ENCODE assay signal across 23 cellular contexts in genomic region chr2:217330647-217331046, GRCh38.
DNase-seq lines count a peak whose midpoint lies in the region; ATAC-seq and TF ChIP-seq lines count a peak whose summit lies in the region.
"Had no signal": no experiment of that assay in that cellular context is flagged by ENCODE, and none has a peak within 500 bp of the region (broad histone marks: within the 10 kb centered on the region; RNA-seq: fewer than 3 reads in every experiment).

No MANE protein-coding gene starts in this region.

- H3K9ac ChIP-seq in parathyroid adenoma = no peak overlapping the region
- H3K9ac ChIP-seq: KMS-11 had no signal

- peak overlapping the region; percentile 93 to 94 for H3K27ac ChIP-seq in breast epithelium
- peak overlapping the region; percentile 80 to 82 (median 82) for H3K27ac ChIP-seq in esophagus muscularis mucosa (replicated peaks in 1 of 4)
- peak overlapping the region; percentile 53 for H3K27ac ChIP-seq in parathyroid adenoma
- H3K27ac ChIP-seq in foreskin keratinocyte = no peak overlapping the region
- H3K27ac ChIP-seq: KMS-11, neutrophil, prostate gland had no signal

- H3K36me3 Mint-ChIP-seq in MCF 10A (ENCODE audit: insufficient read depth, unreplicated experiment) = no peaks in the 10 kb centered on the region
- H3K36me3 Mint-ChIP-seq: stimulated activated effector memory CD8-positive, alpha-beta T cell treated with anti-CD3 and anti-CD28 coated beads, Interleukin-12 subunit alpha, Interleukin-12 subunit beta, amount 100 ng/mL, for 72 hours had no signal

- ATAC-seq in GM19397 (IDR thresholded peaks at IDR 0.05; ENCODE audit: unreplicated experiment) (no peak), foreskin keratinocyte (no peak)
- ATAC-seq: activated CD8-positive, alpha-beta T cell treated with anti-CD3 and anti-CD28 coated beads, Interleukin-2, amount 10 ng/mL, durations not matched to agents 7 days and 5 days; stimulated activated effector memory CD8-positive, alpha-beta T cell treated with anti-CD3 and anti-CD28 coated beads, Interleukin-12 subunit alpha, Interleukin-12 subunit beta, amount 100 ng/mL, for 72 hours had no signal

- intact Hi-C loops in breast epithelium (cut with DNase I; ENCODE audit: low total_unique reads) (no loop called here), MCF 10A (cut with micrococcal nuclease) (no loop called here), esophagus muscularis mucosa (cut with DNase I) (loop anchor here (10.0 kb wide), 1 partner anchor 646 kb away; no protein-coding TSS in a partner anchor)

- BruUV-seq in MCF 10A (replicated peaks; lab: Mats Ljungman, UMichigan) = no TSS peak

- no peaks in the 10 kb centered on the region for H3K9me3 Mint-ChIP-seq in MCF 10A (ENCODE audit: unreplicated experiment)

- H3K4me2 ChIP-seq in parathyroid adenoma (ENCODE audit: low read length) = no peak overlapping the region
- H3K4me2 ChIP-seq: KMS-11 had no signal

- H2AFZ ChIP-seq in parathyroid adenoma = no peak overlapping the region

- H3K27me3 ChIP-seq in breast epithelium = no peaks in the 10 kb centered on the region
- no peaks in the 10 kb centered on the region for H3K27me3 ChIP-seq in esophagus muscularis mucosa
- H3K27me3 ChIP-seq in parathyroid adenoma (ENCODE audit: control insufficient read depth, insufficient read depth, low read length) = no peaks in the 10 kb centered on the region
- H3K27me3 ChIP-seq in foreskin keratinocyte = no peaks in the 10 kb centered on the region

- TF ChIP-seq POLR2A in breast epithelium (IDR thresholded peaks at IDR 0.05) (no peak), esophagus muscularis mucosa (IDR thresholded peaks at IDR 0.05; ENCODE audit: low read depth) (no peak)

- no peaks in the 10 kb centered on the region for H3K9me3 ChIP-seq in breast epithelium
- H3K9me3 ChIP-seq in esophagus muscularis mucosa = no peaks in the 10 kb centered on the region
- H3K9me3 ChIP-seq in parathyroid adenoma (ENCODE audit: control insufficient read depth, low read length) = no peaks in the 10 kb centered on the region
- H3K9me3 ChIP-seq: neutrophil, prostate gland had no signal

- H3K4me3 ChIP-seq in breast epithelium = no peak overlapping the region
- H3K4me3 ChIP-seq in esophagus muscularis mucosa = no peak overlapping the region
- H3K4me3 ChIP-seq in parathyroid adenoma (ENCODE audit: low read depth, low read length) = no peak overlapping the region
- H3K4me3 ChIP-seq: prostate gland had no signal

- POLR2A ChIA-PET in MCF 10A (lab: Yijun Ruan, JAX) = no interaction called here

- no peak for TF ChIP-seq EP300 in esophagus muscularis mucosa (IDR thresholded peaks at IDR 0.05)

- no peak overlapping the region for H3K27ac Mint-ChIP-seq in MCF 10A (ENCODE audit: low read depth, unreplicated experiment)
- H3K27ac Mint-ChIP-seq: activated CD8-positive, alpha-beta T cell treated with anti-CD3 and anti-CD28 coated beads, Interleukin-2, amount 10 ng/mL, durations not matched to agents 7 days and 5 days; activated T-helper 2 cell treated with anti-CD3 and anti-CD28 coated beads, Interferon-gamma antibody, Interleukin-2, Interleukin-4, amounts not matched to agents 10 μg/mL and 5 μg/mL and 100 μg/mL, durations not matched to agents 14 hours and 24 hours and 36 hours; immature natural killer cell; stimulated activated effector memory CD8-positive, alpha-beta T cell treated with anti-CD3 and anti-CD28 coated beads, Interleukin-12 subunit alpha, Interleukin-12 subunit beta, amount 100 ng/mL, for 72 hours; T-helper 2 cell treated with Interferon-gamma antibody and Interleukin-4, amounts not matched to agents 5 μg/mL and 100 μg/mL, for 36 hours had no signal

- no peak overlapping the region for H3K4me3 Mint-ChIP-seq in MCF 10A (ENCODE audit: unreplicated experiment)
- H3K4me3 Mint-ChIP-seq: activated CD8-positive, alpha-beta T cell treated with anti-CD3 and anti-CD28 coated beads, Interleukin-2, amount 10 ng/mL, durations not matched to agents 7 days and 5 days; immature natural killer cell; stimulated activated effector memory CD8-positive, alpha-beta T cell treated with anti-CD3 and anti-CD28 coated beads, Interleukin-12 subunit alpha, Interleukin-12 subunit beta, amount 100 ng/mL, for 72 hours; T-helper 2 cell treated with Interferon-gamma antibody and Interleukin-4, amounts not matched to agents 5 μg/mL and 100 μg/mL, for 36 hours had no signal

- H3K36me3 ChIP-seq in breast epithelium (no peaks in the 10 kb centered on the region), esophagus muscularis mucosa (no peaks in the 10 kb centered on the region), parathyroid adenoma (ENCODE audit: control insufficient read depth, insufficient read depth, low read length) (no peaks in the 10 kb centered on the region)
- H3K36me3 ChIP-seq: neutrophil, prostate gland had no signal

- CTCF ChIA-PET in MCF 10A (lab: Yijun Ruan, JAX) = no interaction called here

- peaks cover 3% of the 10 kb centered on the region for H3K79me2 ChIP-seq in parathyroid adenoma

- H3K27me3 Mint-ChIP-seq in MCF 10A (ENCODE audit: insufficient read depth, unreplicated experiment) = no peaks in the 10 kb centered on the region

- peaks cover 24% of the 10 kb centered on the region for H3K4me1 Mint-ChIP-seq in MCF 10A (ENCODE audit: insufficient read depth, unreplicated experiment)
- H3K4me1 Mint-ChIP-seq: immature natural killer cell; stimulated activated effector memory CD8-positive, alpha-beta T cell treated with anti-CD3 and anti-CD28 coated beads, Interleukin-12 subunit alpha, Interleukin-12 subunit beta, amount 100 ng/mL, for 72 hours had no signal

- no peak for DNase-seq in breast epithelium (ENCODE audit: low spot score in 2 of 2)
- no peak for DNase-seq in MCF 10A (ENCODE audit: unreplicated experiment)
- no peak for DNase-seq in esophagus muscularis mucosa (ENCODE audit: extremely low spot score)
- no peak for DNase-seq in T-helper 2 cell
- DNase-seq in NCI-H1694 (lab: John Stamatoyannopoulos, UW) = no peak
- DNase-seq in foreskin keratinocyte = no peak
- DNase-seq: activated CD4-positive, alpha-beta T cell treated with anti-CD3 and anti-CD28 coated beads for 1 hour; activated CD8-positive, alpha-beta T cell treated with anti-CD3 and anti-CD28 coated beads, Interleukin-2, amount 10 ng/mL, durations not matched to agents 7 days and 5 days; activated naive CD4-positive, alpha-beta T cell treated with anti-CD3 and anti-CD28 coated beads, Interleukin-2, amount 50 U/mL, for 16 hours; amniotic stem cell; H7; immature natural killer cell; NCI-H2029; NCI-H526 treated with DMSO at 0.1 percent for 48 hours; PC-3 had no signal

- H3K4me1 ChIP-seq in breast epithelium (peaks cover 0 to 7% of the 10 kb centered on the region in 2 donors), esophagus muscularis mucosa (peaks cover 28 to 75% (median 69%) of the 10 kb centered on the region in 4 donors), parathyroid adenoma (peaks cover 16% of the 10 kb centered on the region), foreskin keratinocyte (no peaks in the 10 kb centered on the region)
- H3K4me1 ChIP-seq: prostate gland had no signal

- TF ChIP-seq CTCF in breast epithelium (IDR thresholded peaks at IDR 0.05) (no peak), MCF 10A (IDR thresholded peaks at IDR 0.05; ENCODE audit: unreplicated experiment) (no peak), esophagus muscularis mucosa (IDR thresholded peaks at IDR 0.05) (no peak), parathyroid adenoma (IDR thresholded peaks at IDR 0.05) (no peak), foreskin keratinocyte (conservative IDR thresholded peaks at IDR 0.05) (no peak)

- 95% methylated on average over 9 of the region's 9 CpGs for WGBS in esophagus muscularis mucosa
